Comparison of ENCODE assay signal across 27 cellular contexts in genomic region chr1:153245466-153245865, GRCh38. TPM values are rescaled to one million over a fixed set of nuclear protein-coding genes. Genes with fewer than 3 reads are reported as not detected.
DNase-seq lines count a peak whose midpoint lies in the region; ATAC-seq and TF ChIP-seq lines count a peak whose summit lies in the region.
"Had no signal": no experiment of that assay in that cellular context is flagged by ENCODE, and none has a peak within 500 bp of the region (broad histone marks: within the 10 kb centered on the region; RNA-seq: fewer than 3 reads in every experiment).

No MANE protein-coding gene starts in this region.

- H3K27me3 ChIP-seq in right atrium auricular region: no peaks in the 10 kb centered on the region
- H3K27me3 ChIP-seq: BE2C, BLaER1 had no signal

- no peak for TF ChIP-seq CTCF in right atrium auricular region (IDR thresholded peaks at IDR 0.05)

- no peak overlapping the region for H3K27ac ChIP-seq in right atrium auricular region
- H3K27ac ChIP-seq: BLaER1 had no signal

- no peaks in the 10 kb centered on the region for H3K9me3 ChIP-seq in right atrium auricular region
- H3K9me3 ChIP-seq: BE2C had no signal

- H3K4me3 ChIP-seq in right atrium auricular region: no peak overlapping the region
- H3K4me3 ChIP-seq: BLaER1, GM12878 had no signal

- H3K36me3 ChIP-seq in right atrium auricular region: no peaks in the 10 kb centered on the region
- H3K36me3 ChIP-seq: BE2C, BLaER1 had no signal

- intact Hi-C loops in Right ventricle myocardium superior (cut with DNase I): no loop called here

- DNase-seq in right atrium auricular region (ENCODE audit: low spot score) (peak; percentile 16), Right ventricle myocardium superior (no peak), islet precursor cell (peak; percentile 30), mucosa of gallbladder (ENCODE audit: low spot score) (peak; percentile 2), NCI-H69 (lab: John Stamatoyannopoulos, UW) (no peak)
- DNase-seq: 8988T; ACHN; BE2C; C1 segment of cervical spinal cord; CD4-positive, alpha-beta memory T cell; CD4-positive, CD25-positive, alpha-beta regulatory T cell; CD8-positive, alpha-beta memory T cell; COR-L47; DMS 273 treated with DMSO at 0.1 percent for 48 hours; DMS153; DMS53; DMS79; DND-41; EL; GDM1 had no signal

- no peaks in the 10 kb centered on the region for H3K4me1 ChIP-seq in right atrium auricular region
- H3K4me1 ChIP-seq: BE2C had no signal

- no peak for ATAC-seq in Right ventricle myocardium superior (ENCODE audit: poor library complexity)
- ATAC-seq in GM18498 (IDR thresholded peaks at IDR 0.05; ENCODE audit: unreplicated experiment): no peak
- no peak for ATAC-seq in GM21786 (IDR thresholded peaks at IDR 0.05; ENCODE audit: unreplicated experiment)
- ATAC-seq: GM12878 had no signal

RNA-seq across cellular contexts. Expression of gene LORICRIN, which starts 14.0 kb away (rescaled TPM):
- total RNA-seq in right atrium auricular region (not detected), Right ventricle myocardium superior (not detected), mucosa of gallbladder (not detected)
- total RNA-seq: A673; CD4-positive, alpha-beta memory T cell; CD4-positive, CD25-positive, alpha-beta regulatory T cell; CD8-positive, alpha-beta memory T cell; Daoy; G401 had no signal

RNA-seq across cellular contexts. Expression of gene PRR9, which starts 28.1 kb away (rescaled TPM):
- total RNA-seq in right atrium auricular region: 1 to 10 TPM; 1.2 to 1.9 TPM
- not detected for total RNA-seq in Right ventricle myocardium superior
- not detected for total RNA-seq in mucosa of gallbladder
- total RNA-seq: A673; CD4-positive, alpha-beta memory T cell; CD4-positive, CD25-positive, alpha-beta regulatory T cell; CD8-positive, alpha-beta memory T cell; G401; GM12878 had no signal

RNA-seq across cellular contexts. Expression of gene LELP1, which starts 42.2 kb away (rescaled TPM):
- total RNA-seq in right atrium auricular region: not detected
- total RNA-seq in Right ventricle myocardium superior: not detected
- not detected for total RNA-seq in mucosa of gallbladder
- total RNA-seq: A673; CD4-positive, alpha-beta memory T cell; CD4-positive, CD25-positive, alpha-beta regulatory T cell; CD8-positive, alpha-beta memory T cell; Daoy; G401; GM12878 had no signal

Comparison
In these comparisons a context has a peak if more than half of its experiments do, and no peak if none do; other contexts are left out.
1. DNase-seq: peak in right atrium auricular region (single experiment), islet precursor cell (single experiment) and mucosa of gallbladder (single experiment); none in Right ventricle myocardium superior (single experiment) and NCI-H69 (single experiment).